7 cellular contexts compared by ENCODE assay signal in the genomic region with DNA sequence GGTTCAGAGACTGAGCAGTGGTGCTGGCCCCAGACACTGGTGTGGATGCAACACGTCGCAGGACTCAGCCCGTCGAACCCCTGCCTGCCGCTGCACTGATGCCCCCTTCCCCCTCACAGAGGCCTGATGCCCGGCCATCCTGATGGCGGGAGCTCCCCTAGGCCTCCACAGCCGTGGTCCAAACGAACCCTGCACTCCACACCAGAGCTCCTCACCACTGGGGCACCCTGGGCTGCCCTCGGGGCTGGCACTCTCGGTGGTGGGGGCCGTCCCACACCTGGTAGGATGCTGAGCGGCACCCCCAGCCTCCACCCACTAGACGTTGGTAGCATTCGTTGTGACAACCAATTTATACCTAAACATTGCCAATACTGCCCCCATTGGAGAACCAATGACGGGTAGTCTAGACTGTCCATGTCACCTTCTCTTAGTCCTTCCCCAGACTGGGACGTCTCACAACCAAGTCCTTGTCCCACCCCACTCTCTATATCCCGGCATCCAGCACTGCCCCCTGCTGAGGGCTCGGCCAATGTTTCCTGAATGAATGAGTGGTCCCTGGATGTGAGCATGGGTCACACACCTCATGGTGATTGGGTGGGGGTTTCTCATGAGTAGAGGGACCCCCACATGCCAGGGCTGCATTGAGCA.
DNase-seq lines count a peak whose midpoint lies in the region; ATAC-seq and TF ChIP-seq lines count a peak whose summit lies in the region.
"Not testable (repeated sequence)": the region's sequence is repeated elsewhere in the genome, so short reads cannot be mapped to it uniquely, and the experiment has no call there.

No MANE protein-coding gene starts in this region.

- not testable (repeated sequence) for H3K4me1 Mint-ChIP-seq in stimulated activated effector memory CD8-positive, alpha-beta T cell treated with anti-CD3 and anti-CD28 coated beads, Interleukin-12 subunit alpha, Interleukin-12 subunit beta, amount 100 ng/mL, for 72 hours

- peak; percentile 42 for ATAC-seq in stimulated activated effector memory CD8-positive, alpha-beta T cell treated with anti-CD3 and anti-CD28 coated beads, Interleukin-12 subunit alpha, Interleukin-12 subunit beta, amount 100 ng/mL, for 72 hours

- H3K9me3 Mint-ChIP-seq in stimulated activated effector memory CD8-positive, alpha-beta T cell treated with anti-CD3 and anti-CD28 coated beads, Interleukin-12 subunit alpha, Interleukin-12 subunit beta, amount 100 ng/mL, for 72 hours, result not testable (repeated sequence)

- in situ Hi-C loops in GM13976 (cut with MboI; ENCODE audit: low sequenced_read_pairs, unreplicated experiment), result not testable (repeated sequence)

- H3K27ac Mint-ChIP-seq in stimulated activated effector memory CD8-positive, alpha-beta T cell treated with anti-CD3 and anti-CD28 coated beads, Interleukin-12 subunit alpha, Interleukin-12 subunit beta, amount 100 ng/mL, for 72 hours, result not testable (repeated sequence)

- H3K4me3 Mint-ChIP-seq in stimulated activated effector memory CD8-positive, alpha-beta T cell treated with anti-CD3 and anti-CD28 coated beads, Interleukin-12 subunit alpha, Interleukin-12 subunit beta, amount 100 ng/mL, for 72 hours, result not testable (repeated sequence)

- H3K36me3 Mint-ChIP-seq in stimulated activated effector memory CD8-positive, alpha-beta T cell treated with anti-CD3 and anti-CD28 coated beads, Interleukin-12 subunit alpha, Interleukin-12 subunit beta, amount 100 ng/mL, for 72 hours, result not testable (repeated sequence)

- not testable (repeated sequence) for TF ChIP-seq CTCF in GM13976 (IDR thresholded peaks at IDR 0.05; ENCODE audit: borderline replicate concordance, control extremely low read depth, extremely low read depth, insufficient read depth, missing control alignments)

- DNase-seq in GM13976 (ENCODE audit: low spot score) (peak; percentile 6), HT-29 (ENCODE audit: low spot score) (peak; percentile 2), NOMO-1 treated with dmso at 0.1 percent for 144 hours (lab: John Stamatoyannopoulos, UW; ENCODE audit: unreplicated experiment) (peak; percentile 0), SW480 (ENCODE audit: low spot score) (peak; percentile 9), dermis blood vessel endothelial cell (peak; percentile 1), iris pigment epithelial cell (ENCODE audit: low read depth) (peak; percentile 0)
- DNase-seq in stimulated activated effector memory CD8-positive, alpha-beta T cell treated with anti-CD3 and anti-CD28 coated beads, Interleukin-12 subunit alpha, Interleukin-12 subunit beta, amount 100 ng/mL, for 72 hours (ENCODE audit: low spot score in 2 of 2), result not testable (repeated sequence)
